Comparison of ENCODE assay signal across 8 cellular contexts in the genomic region with DNA sequence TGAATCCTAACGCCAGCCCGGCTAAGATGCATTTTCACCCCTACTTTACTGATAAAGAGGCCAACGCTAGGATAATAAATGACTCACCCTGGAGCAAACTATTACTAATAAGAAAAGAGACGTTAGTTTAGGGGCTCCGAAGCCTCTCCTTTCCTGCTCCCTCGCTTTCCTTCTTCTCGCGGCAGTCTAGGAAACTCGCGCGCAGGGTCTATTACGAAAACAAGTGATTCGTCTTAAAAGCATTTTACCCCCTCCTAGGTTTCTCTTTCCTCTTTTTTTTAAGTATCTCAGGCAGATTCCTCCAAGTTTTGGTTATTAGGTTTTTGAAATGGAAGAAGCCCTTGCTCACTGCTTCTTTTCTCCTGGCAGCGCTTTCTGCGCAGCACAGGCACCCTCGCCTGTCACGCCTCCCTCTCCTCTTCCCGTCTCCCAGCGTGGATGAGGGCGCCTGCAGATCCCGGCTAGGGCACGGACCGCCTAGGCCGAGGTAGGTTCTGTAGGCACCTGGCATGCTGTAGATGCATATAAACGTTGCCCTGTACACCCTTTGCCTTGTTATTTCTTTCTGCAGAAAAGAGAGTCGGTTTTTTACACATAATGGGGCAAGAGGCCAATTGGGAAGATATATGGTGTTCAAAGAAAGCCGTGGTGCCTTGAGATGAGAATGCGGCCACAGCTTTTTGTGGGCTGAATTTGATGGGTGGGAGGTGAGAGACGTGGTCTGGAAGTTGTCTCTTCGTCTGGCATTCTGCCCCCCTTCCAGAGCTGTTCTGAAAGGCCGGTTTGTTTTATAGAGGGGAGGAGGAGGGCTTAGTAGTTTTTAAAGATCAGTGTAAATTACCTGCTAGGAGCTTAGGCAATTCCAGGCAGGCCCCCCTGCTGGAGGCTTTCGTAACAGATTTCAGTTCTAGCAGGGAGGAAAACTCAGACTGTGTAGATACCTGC. TPM values are rescaled to one million over a fixed set of nuclear protein-coding genes. Genes with fewer than 3 reads are reported as not detected.
DNase-seq lines count a peak whose midpoint lies in the region; ATAC-seq and TF ChIP-seq lines count a peak whose summit lies in the region.

No MANE protein-coding gene starts in this region.

- H3K4ac ChIP-seq in neuronal stem cell (ENCODE audit: low read length), result no peak overlapping the region

- H2BK12ac ChIP-seq in neuronal stem cell (ENCODE audit: low read length), result no peak overlapping the region

- H2AK5ac ChIP-seq in neuronal stem cell (ENCODE audit: low read depth, low read length), result no peak overlapping the region

- H3K23ac ChIP-seq in neuronal stem cell (ENCODE audit: low read depth, low read length, poor library complexity), result no peak overlapping the region

- ATAC-seq in GM18511 (IDR thresholded peaks at IDR 0.05; ENCODE audit: unreplicated experiment) (peak; percentile 2), HG03196 (IDR thresholded peaks at IDR 0.05; ENCODE audit: unreplicated experiment) (no peak)
- ATAC-seq in activated T-helper 17 cell treated with anti-CD3 and anti-CD28 coated beads, Interleukin-2, amount 50 U/mL, for 72 hours (replicated peaks), result peak; percentile 13

- peaks cover 59% of the 10 kb centered on the region for H3K4me1 Mint-ChIP-seq in CD14-positive monocyte
- peaks cover 17% of the 10 kb centered on the region for H3K4me1 Mint-ChIP-seq in activated T-helper 17 cell treated with anti-CD3 and anti-CD28 coated beads, Interleukin-2, amount 50 U/mL, for 72 hours

- H4K8ac ChIP-seq in neuronal stem cell (ENCODE audit: low read depth, low read length), result no peak overlapping the region

- H3K27me3 Mint-ChIP-seq in CD14-positive monocyte (ENCODE audit: low read depth in 3 of 3), result peaks cover 0 to 1% (median 0%) of the 10 kb centered on the region in 3 donors
- no peaks in the 10 kb centered on the region for H3K27me3 Mint-ChIP-seq in activated T-helper 17 cell treated with anti-CD3 and anti-CD28 coated beads, Interleukin-2, amount 50 U/mL, for 72 hours

- peaks cover 3% of the 10 kb centered on the region in 2 donors for H3K4me1 ChIP-seq in neuronal stem cell (ENCODE audit: control insufficient read depth in 2 of 2, insufficient read depth in 1 of 2, low read depth in 1 of 2, low read length in 2 of 2)

- no peaks in the 10 kb centered on the region for H3K36me3 ChIP-seq in neuronal stem cell (replicated peaks in 1 of 2; ENCODE audit: control insufficient read depth in 2 of 2, insufficient read depth in 2 of 2, low read length in 2 of 2)

- no peak overlapping the region for H2BK120ac ChIP-seq in neuronal stem cell (ENCODE audit: low read depth, low read length)

- intact Hi-C loops in CD14-positive monocyte (cut with micrococcal nuclease), result loop anchor here in 1 of 2 donors (10.0 kb wide), 1 partner anchor 55 kb away; no protein-coding TSS in a partner anchor

- no peak overlapping the region for H2BK5ac ChIP-seq in neuronal stem cell (ENCODE audit: low read length)

- peak overlapping the region; percentile 85 for H3K18ac ChIP-seq in neuronal stem cell (ENCODE audit: low read length)

- H3K4me3 ChIP-seq in neuronal stem cell (ENCODE audit: low read length in 2 of 2), result peak overlapping the region; percentile 54 to 93

- H3K14ac ChIP-seq in neuronal stem cell (ENCODE audit: low read length), result peak overlapping the region; percentile 64

- TF ChIP-seq CTCF in CD14-positive monocyte (IDR thresholded peaks at IDR 0.05), result no peak

- H3K9ac ChIP-seq in neuronal stem cell (ENCODE audit: low read depth, low read length, poor library complexity), result peak overlapping the region; percentile 55

- H3K27me3 ChIP-seq in neuronal stem cell (ENCODE audit: control insufficient read depth in 3 of 3, insufficient read depth in 3 of 3, low read depth in 1 of 3, low read length in 3 of 3), result peaks cover 0 to 20% (median 11%) of the 10 kb centered on the region in 3 experiments

- peak overlapping the region; percentile 82 to 96 (median 94) for H3K27ac Mint-ChIP-seq in CD14-positive monocyte
- H3K27ac Mint-ChIP-seq in activated T-helper 17 cell treated with anti-CD3 and anti-CD28 coated beads, Interleukin-2, amount 50 U/mL, for 72 hours, result peak overlapping the region; percentile 50

- peaks cover 0 to 3% (median 0%) of the 10 kb centered on the region in 7 donors for H3K9me3 Mint-ChIP-seq in CD14-positive monocyte
- H3K9me3 Mint-ChIP-seq in activated T-helper 17 cell treated with anti-CD3 and anti-CD28 coated beads, Interleukin-2, amount 50 U/mL, for 72 hours, result no peaks in the 10 kb centered on the region

- H2AFZ ChIP-seq in neuronal stem cell (ENCODE audit: low read length), result peak overlapping the region; percentile 94

- DNase-seq in CD14-positive monocyte (ENCODE audit: low spot score) (no peak), NCI-H128 (lab: John Stamatoyannopoulos, UW; ENCODE audit: unreplicated experiment) (peak; percentile 8), glomerular endothelial cell (ENCODE audit: extremely low read depth, low read depth, low spot score) (peak; percentile 22), neuronal stem cell (ENCODE audit: low spot score) (peak; percentile 23), SKM-1 (lab: John Stamatoyannopoulos, UW; ENCODE audit: unreplicated experiment) (no peak)

- H3K4me2 ChIP-seq in neuronal stem cell (ENCODE audit: insufficient read depth, low read length, poor library complexity, severe bottlenecking), result peak overlapping the region; percentile 98

- no CpG with 5 or more reads among the region's 32 CpGs for WGBS in neuronal stem cell (ENCODE audit: extremely low coverage in 2 of 2, insufficient read length in 2 of 2, insufficient replicate concordance in 1 of 2), 2 donors

- no peak overlapping the region for H2BK15ac ChIP-seq in neuronal stem cell (ENCODE audit: low read length)

- H3K4me3 Mint-ChIP-seq in CD14-positive monocyte, result peak overlapping the region; percentile 99 to 100
- H3K4me3 Mint-ChIP-seq in activated T-helper 17 cell treated with anti-CD3 and anti-CD28 coated beads, Interleukin-2, amount 50 U/mL, for 72 hours, result peak overlapping the region; percentile 80

- no peaks in the 10 kb centered on the region for H3K9me3 ChIP-seq in neuronal stem cell (replicated peaks in 1 of 2; ENCODE audit: control insufficient read depth in 2 of 2, insufficient read depth in 1 of 2, low read depth in 1 of 2, low read length in 2 of 2)

- H4K91ac ChIP-seq in neuronal stem cell (ENCODE audit: low read depth, low read length, poor library complexity), result no peak overlapping the region

- peaks cover 0 to 22% of the 10 kb centered on the region in 2 donors for H3K36me3 Mint-ChIP-seq in CD14-positive monocyte
- H3K36me3 Mint-ChIP-seq in activated T-helper 17 cell treated with anti-CD3 and anti-CD28 coated beads, Interleukin-2, amount 50 U/mL, for 72 hours (ENCODE audit: low read depth), result peaks cover 26% of the 10 kb centered on the region

- H3K27ac ChIP-seq in neuronal stem cell (replicated peaks; ENCODE audit: low read length), result no peak overlapping the region

- H3K79me1 ChIP-seq in neuronal stem cell (ENCODE audit: low read depth, low read length), result no peaks in the 10 kb centered on the region

RNA-seq across cellular contexts. Expression of gene GCNT1, which starts 1.0 kb away (rescaled TPM):
- polyA plus RNA-seq in CD14-positive monocyte, result 10 to 100 TPM in 1 of 2 donors, 1 to 10 TPM in 1; 8.4 to 15.4 TPM
- 10 to 100 TPM in 1 of 2 donors, 1 to 10 TPM in 1; 8.7 to 11.4 TPM for total RNA-seq in activated T-helper 17 cell treated with anti-CD3 and anti-CD28 coated beads, Interleukin-2, amount 50 U/mL, for 72 hours
- 1.7 and 2.6 TPM in 2 replicates for total RNA-seq in glomerular endothelial cell
- 1.9 TPM for polyA plus RNA-seq in neuronal stem cell (2013, experiment 1 of 2)
- polyA plus RNA-seq in neuronal stem cell (2013, experiment 2 of 2), result 2.1 TPM

Comparison
In these comparisons a context has a peak if more than half of its experiments do, and no peak if none do; other contexts are left out.
1. DNase-seq: peak in NCI-H128 (single experiment), glomerular endothelial cell (single experiment) and neuronal stem cell (single experiment); none in CD14-positive monocyte (single experiment) and SKM-1 (single experiment).